Comparison of ENCODE assay signal across 17 cellular contexts in genomic region chr19:54180691-54181091, GRCh38. TPM values are rescaled to one million over a fixed set of nuclear protein-coding genes. Genes with fewer than 3 reads are reported as not detected.
"Had no signal": no experiment of that assay in that cellular context is flagged by ENCODE, and none has a peak within 500 bp of the region (broad histone marks: within the 10 kb centered on the region; RNA-seq: fewer than 3 reads in every experiment).

No MANE protein-coding gene starts in this region.

- H3K27ac ChIP-seq: ascending aorta, pancreas, thyroid gland, uterus, WERI-Rb-1 had no signal

- FAIRE-seq: pancreas had no signal

- H3K27me3 ChIP-seq: ascending aorta, pancreas, thyroid gland, uterus had no signal

- DNase-seq: activated CD4-positive, alpha-beta T cell treated with anti-CD3 and anti-CD28 coated beads for 36 hours; activated CD8-positive, alpha-beta memory T cell treated with anti-CD3 and anti-CD28 coated beads, Interleukin-2, amount 50 U/mL, for 48 hours; activated CD8-positive, alpha-beta T cell treated with anti-CD3 and anti-CD28 coated beads for 36 hours; activated naive CD4-positive, alpha-beta T cell; cortex of kidney; stimulated activated CD4-positive, alpha-beta T cell treated with anti-CD3 and anti-CD28 coated beads, Interleukin-15, amount 100 ng/mL, for 24 hours; stimulated activated CD4-positive, alpha-beta T cell treated with anti-CD3 and anti-CD28 coated beads, Interleukin-4, amount 100 ng/mL, for 4 hours; T-cell; T1000; thyroid gland; uterus; WERI-Rb-1 had no signal

- H3K4me1 ChIP-seq: ascending aorta, thyroid gland, uterus had no signal

- H3K9me3 Mint-ChIP-seq: activated CD8-positive, alpha-beta T cell treated with anti-CD3 and anti-CD28 coated beads for 36 hours; activated T-helper 1 cell treated with anti-CD3 and anti-CD28 coated beads, Interleukin-12 subunit alpha, Interleukin-12 subunit beta, Interleukin-2, Interleukin-4 antibody, amounts not matched to agents 30 ng/mL and 10 ng/mL and 1 ng/mL, durations not matched to agents 14 hours and 24 hours and 36 hours; nephron; T-cell had no signal

- H3K4me3 ChIP-seq: ascending aorta, pancreas, thyroid gland, uterus had no signal

- ATAC-seq: activated CD4-positive, alpha-beta T cell treated with anti-CD3 and anti-CD28 coated beads for 36 hours; activated CD8-positive, alpha-beta T cell treated with anti-CD3 and anti-CD28 coated beads for 36 hours; T-cell had no signal

- H3K4me3 Mint-ChIP-seq: activated CD4-positive, alpha-beta T cell treated with anti-CD3 and anti-CD28 coated beads for 36 hours; activated CD8-positive, alpha-beta T cell treated with anti-CD3 and anti-CD28 coated beads for 36 hours; activated T-helper 1 cell treated with anti-CD3 and anti-CD28 coated beads, Interleukin-12 subunit alpha, Interleukin-12 subunit beta, Interleukin-2, Interleukin-4 antibody, amounts not matched to agents 30 ng/mL and 10 ng/mL and 1 ng/mL, durations not matched to agents 14 hours and 24 hours and 36 hours; nephron; T-cell had no signal

- H3K27me3 Mint-ChIP-seq: activated CD4-positive, alpha-beta T cell treated with anti-CD3 and anti-CD28 coated beads for 36 hours; activated CD8-positive, alpha-beta T cell treated with anti-CD3 and anti-CD28 coated beads for 36 hours; T-cell had no signal

- H3K36me3 ChIP-seq: pancreas, thyroid gland, uterus had no signal

- H3K4me1 Mint-ChIP-seq: activated CD4-positive, alpha-beta T cell treated with anti-CD3 and anti-CD28 coated beads for 36 hours had no signal

- H3K9me3 ChIP-seq: ascending aorta, pancreas, thyroid gland, uterus had no signal

- H3K27ac Mint-ChIP-seq: activated CD4-positive, alpha-beta T cell treated with anti-CD3 and anti-CD28 coated beads for 36 hours; activated CD8-positive, alpha-beta T cell treated with anti-CD3 and anti-CD28 coated beads for 36 hours; activated T-helper 1 cell treated with anti-CD3 and anti-CD28 coated beads, Interleukin-12 subunit alpha, Interleukin-12 subunit beta, Interleukin-2, Interleukin-4 antibody, amounts not matched to agents 30 ng/mL and 10 ng/mL and 1 ng/mL, durations not matched to agents 14 hours and 24 hours and 36 hours; T-cell had no signal

RNA-seq across cellular contexts. Expression of gene TMC4, which starts 7.7 kb away (rescaled TPM):
- total RNA-seq: fibroblast of villous mesenchyme had no signal
